In genomic region chr7:106534271-106534846, GRCh38 we compare ENCODE assay signal across 20 cellular contexts.
DNase-seq lines count a peak whose midpoint lies in the region; TF ChIP-seq lines count a peak whose summit lies in the region.
"Had no signal": no experiment of that assay in that cellular context is flagged by ENCODE, and none has a peak within 500 bp of the region (broad histone marks: within the 10 kb centered on the region; RNA-seq: fewer than 3 reads in every experiment).

No MANE protein-coding gene starts in this region.

- no peak overlapping the region for H3K4ac ChIP-seq in mesendoderm (ENCODE audit: low read depth, low read length)
- H3K4ac ChIP-seq in trophoblast cell (ENCODE audit: low read depth, low read length), result no peak overlapping the region

- H4K91ac ChIP-seq in trophoblast cell (ENCODE audit: low read depth, low read length), result no peak overlapping the region

- no peak overlapping the region for H3K56ac ChIP-seq in mesendoderm (ENCODE audit: low read length)

- H3K18ac ChIP-seq in mesendoderm (ENCODE audit: low read length), result no peak overlapping the region
- H3K18ac ChIP-seq in trophoblast cell (ENCODE audit: low read length), result no peak overlapping the region

- H3K27ac ChIP-seq in HUES64 (ENCODE audit: low read depth, low read length), result peak overlapping the region; percentile 46; the same call in 1 of the 2 replicates
- H3K27ac ChIP-seq in endodermal cell (ENCODE audit: low read depth, low read length), result no peak overlapping the region
- no peak overlapping the region for H3K27ac ChIP-seq in mesendoderm (ENCODE audit: low read depth, low read length)
- no peak overlapping the region for H3K27ac ChIP-seq in SJCRH30
- H3K27ac ChIP-seq in trophoblast cell (ENCODE audit: low read depth, low read length), result no peak overlapping the region
- H3K27ac ChIP-seq: GM23248, HL-60, KMS-11, RWPE1 had no signal

- H3K9ac ChIP-seq in HUES64 (ENCODE audit: low read depth, low read length) (no peak overlapping the region), endodermal cell (ENCODE audit: extremely low read depth, low read length, poor library complexity, severe bottlenecking) (no peak overlapping the region), mesendoderm (ENCODE audit: low read length) (no peak overlapping the region), trophoblast cell (ENCODE audit: low read length) (no peak overlapping the region)
- H3K9ac ChIP-seq: GM23248, KMS-11 had no signal

- H2BK5ac ChIP-seq in mesendoderm (ENCODE audit: low read length) (no peak overlapping the region), trophoblast cell (ENCODE audit: low read depth, low read length, poor library complexity) (no peak overlapping the region)

- no peak overlapping the region for H4K5ac ChIP-seq in mesendoderm (ENCODE audit: low read length)

- H3K9me3 ChIP-seq in HUES64 (ENCODE audit: insufficient read depth, low read depth, low read length) (no peaks in the 10 kb centered on the region), endodermal cell (ENCODE audit: control insufficient read depth, low read length) (peaks cover 25% of the 10 kb centered on the region), SJCRH30 (replicated peaks) (no peaks in the 10 kb centered on the region), trophoblast cell (ENCODE audit: insufficient read depth, low read depth, low read length) (no peaks in the 10 kb centered on the region)
- H3K9me3 ChIP-seq: BE2C, HAP-1 had no signal

- no peaks in the 10 kb centered on the region for H3K27me3 ChIP-seq in HUES64 (ENCODE audit: insufficient read depth, low read length)
- no peaks in the 10 kb centered on the region for H3K27me3 ChIP-seq in endodermal cell (ENCODE audit: control insufficient read depth, insufficient read depth, low read length, poor library complexity, severe bottlenecking)
- H3K27me3 ChIP-seq in mesendoderm (ENCODE audit: insufficient read depth, low read length, poor library complexity), result no peaks in the 10 kb centered on the region
- no peaks in the 10 kb centered on the region for H3K27me3 ChIP-seq in SJCRH30
- no peaks in the 10 kb centered on the region for H3K27me3 ChIP-seq in trophoblast cell (ENCODE audit: insufficient read depth, low read length)
- H3K27me3 ChIP-seq: BE2C had no signal

- peaks cover 17% of the 10 kb centered on the region for H3K9me3 Mint-ChIP-seq in endodermal cell

- peak overlapping the region; percentile 39 for H4K8ac ChIP-seq in mesendoderm (ENCODE audit: low read depth, low read length)
- H4K8ac ChIP-seq in trophoblast cell (ENCODE audit: low read depth, low read length), result no peak overlapping the region

- H3K4me1 ChIP-seq in HUES64 (ENCODE audit: insufficient read depth, low read length) (peaks cover 7% of the 10 kb centered on the region; the same call in 1 of the 2 replicates), endodermal cell (ENCODE audit: control insufficient read depth, insufficient read depth, low read length) (no peaks in the 10 kb centered on the region), mesendoderm (ENCODE audit: control insufficient read depth, low read depth, low read length) (no peaks in the 10 kb centered on the region), SJCRH30 (no peaks in the 10 kb centered on the region), trophoblast cell (ENCODE audit: control insufficient read depth in 1 of 2, insufficient read depth in 2 of 2, low read length in 2 of 2) (no peaks in the 10 kb centered on the region)
- H3K4me1 ChIP-seq: BE2C, HAP-1 had no signal

- no peak overlapping the region for H2BK120ac ChIP-seq in mesendoderm (ENCODE audit: low read depth, low read length)
- H2BK120ac ChIP-seq in trophoblast cell (ENCODE audit: insufficient read depth, low read length, poor library complexity), result no peak overlapping the region

- H3K14ac ChIP-seq in trophoblast cell (ENCODE audit: low read length), result no peak overlapping the region

- H4K12ac ChIP-seq in trophoblast cell (ENCODE audit: low read depth, low read length), result no peak overlapping the region

- no peaks in the 10 kb centered on the region for H3K36me3 ChIP-seq in HUES64 (ENCODE audit: insufficient read depth, low read length)
- peaks cover 8% of the 10 kb centered on the region for H3K36me3 ChIP-seq in endodermal cell (ENCODE audit: control insufficient read depth, insufficient read depth, low read length)
- no peaks in the 10 kb centered on the region for H3K36me3 ChIP-seq in mesendoderm (ENCODE audit: control insufficient read depth, insufficient read depth, low read length)
- no peaks in the 10 kb centered on the region for H3K36me3 ChIP-seq in SJCRH30
- peaks cover 0 to 1% of the 10 kb centered on the region in 2 experiments for H3K36me3 ChIP-seq in trophoblast cell (ENCODE audit: control insufficient read depth in 1 of 2, insufficient read depth in 2 of 2, low read length in 2 of 2)
- H3K36me3 ChIP-seq: BE2C, HAP-1 had no signal

- no peak overlapping the region for H2BK12ac ChIP-seq in trophoblast cell (ENCODE audit: low read length)

- H3K23ac ChIP-seq in mesendoderm (ENCODE audit: low read length) (no peak overlapping the region), trophoblast cell (ENCODE audit: low read length) (no peak overlapping the region)

- peaks cover 11% of the 10 kb centered on the region for H3K36me3 Mint-ChIP-seq in endodermal cell (ENCODE audit: low read depth)

- H3K4me2 ChIP-seq in mesendoderm (ENCODE audit: low read length) (no peak overlapping the region), trophoblast cell (ENCODE audit: low read length) (no peak overlapping the region)
- H3K4me2 ChIP-seq: KMS-11 had no signal

- H3K4me3 ChIP-seq in HUES64 (ENCODE audit: low read length), result no peak overlapping the region
- peak overlapping the region; percentile 34 for H3K4me3 ChIP-seq in endodermal cell (ENCODE audit: low read length)
- no peak overlapping the region for H3K4me3 ChIP-seq in mesendoderm (ENCODE audit: low read length)
- H3K4me3 ChIP-seq in SJCRH30, result no peak overlapping the region
- H3K4me3 ChIP-seq in trophoblast cell (ENCODE audit: low read depth, low read length), result no peak overlapping the region
- H3K4me3 ChIP-seq: GM23248, HAP-1 had no signal

- no peaks in the 10 kb centered on the region for H3K79me2 ChIP-seq in mesendoderm (ENCODE audit: control insufficient read depth, insufficient read depth, low read length)
- H3K79me2 ChIP-seq in trophoblast cell (ENCODE audit: control insufficient read depth, insufficient read depth, low read length, poor library complexity), result no peaks in the 10 kb centered on the region

- no peak for TF ChIP-seq CTCF in endodermal cell (conservative IDR thresholded peaks at IDR 0.05)

- H3K27me3 Mint-ChIP-seq in endodermal cell (ENCODE audit: insufficient read depth), result no peaks in the 10 kb centered on the region

- no peak overlapping the region for H2BK15ac ChIP-seq in mesendoderm (replicated peaks; ENCODE audit: low read depth)

- DNase-seq in EH (ENCODE audit: low read depth) (peak; percentile 8), endodermal cell (peak; percentile 44), mesendoderm (peak; percentile 82), SJCRH30 (no peak), NCI-H2081 treated with DMSO at 0.1 percent for 48 hours (lab: John Stamatoyannopoulos, UW) (no peak), NCI-H1694 treated with DMSO at 0.1 percent for 48 hours (lab: John Stamatoyannopoulos, UW) (no peak), trophoblast cell (no peak)
- DNase-seq: BE2C, GM23248, MV-4-11, NCI-H1105 treated with DMSO at 0.1 percent for 48 hours, NCI-H2081, NCI-H2171 treated with DMSO at 0.1 percent for 48 hours, NCI-H446, NCI-H526 had no signal

- H3K27ac Mint-ChIP-seq in endodermal cell, result peak overlapping the region; percentile 89

- 36% methylated on average over 8 of the region's 8 CpGs for WGBS in HUES64
- 28 to 35% methylated on average over 7 to 8 of the region's 8 CpGs for WGBS in endodermal cell (ENCODE audit: insufficient coverage in 1 of 2, insufficient read length in 1 of 2), 2 experiments
- no CpG with 5 or more reads among the region's 8 CpGs for WGBS in mesendoderm (ENCODE audit: extremely low coverage, insufficient coverage, low lambda C conversion rate)
- WGBS in trophoblast cell (ENCODE audit: extremely low coverage, insufficient coverage, insufficient read length), result no CpG with 5 or more reads among the region's 8 CpGs

- no peak overlapping the region for H3K4me3 Mint-ChIP-seq in endodermal cell

- peaks cover 23% of the 10 kb centered on the region for H3K4me1 Mint-ChIP-seq in endodermal cell

- H2AFZ ChIP-seq in trophoblast cell (ENCODE audit: insufficient read depth, low read length, poor library complexity), result no peak overlapping the region
- H2AFZ ChIP-seq: GM23248 had no signal

- no peak overlapping the region for H2AK5ac ChIP-seq in mesendoderm (ENCODE audit: low read length)
- no peak overlapping the region for H2AK5ac ChIP-seq in trophoblast cell (ENCODE audit: low read length)

- H3K79me1 ChIP-seq in mesendoderm (ENCODE audit: low read length) (no peaks in the 10 kb centered on the region), trophoblast cell (ENCODE audit: low read length) (no peaks in the 10 kb centered on the region)

Comparison
In these comparisons a context has a peak if more than half of its experiments do, and no peak if none do; other contexts are left out.
1. DNase-seq: peak in EH (single experiment), endodermal cell (single experiment) and mesendoderm (single experiment); none in SJCRH30 (0 of 2), NCI-H2081 treated with DMSO at 0.1 percent for 48 hours (single experiment), NCI-H1694 treated with DMSO at 0.1 percent for 48 hours (single experiment) and trophoblast cell (0 of 2).